8 cellular contexts compared by ENCODE assay signal in the genomic region with DNA sequence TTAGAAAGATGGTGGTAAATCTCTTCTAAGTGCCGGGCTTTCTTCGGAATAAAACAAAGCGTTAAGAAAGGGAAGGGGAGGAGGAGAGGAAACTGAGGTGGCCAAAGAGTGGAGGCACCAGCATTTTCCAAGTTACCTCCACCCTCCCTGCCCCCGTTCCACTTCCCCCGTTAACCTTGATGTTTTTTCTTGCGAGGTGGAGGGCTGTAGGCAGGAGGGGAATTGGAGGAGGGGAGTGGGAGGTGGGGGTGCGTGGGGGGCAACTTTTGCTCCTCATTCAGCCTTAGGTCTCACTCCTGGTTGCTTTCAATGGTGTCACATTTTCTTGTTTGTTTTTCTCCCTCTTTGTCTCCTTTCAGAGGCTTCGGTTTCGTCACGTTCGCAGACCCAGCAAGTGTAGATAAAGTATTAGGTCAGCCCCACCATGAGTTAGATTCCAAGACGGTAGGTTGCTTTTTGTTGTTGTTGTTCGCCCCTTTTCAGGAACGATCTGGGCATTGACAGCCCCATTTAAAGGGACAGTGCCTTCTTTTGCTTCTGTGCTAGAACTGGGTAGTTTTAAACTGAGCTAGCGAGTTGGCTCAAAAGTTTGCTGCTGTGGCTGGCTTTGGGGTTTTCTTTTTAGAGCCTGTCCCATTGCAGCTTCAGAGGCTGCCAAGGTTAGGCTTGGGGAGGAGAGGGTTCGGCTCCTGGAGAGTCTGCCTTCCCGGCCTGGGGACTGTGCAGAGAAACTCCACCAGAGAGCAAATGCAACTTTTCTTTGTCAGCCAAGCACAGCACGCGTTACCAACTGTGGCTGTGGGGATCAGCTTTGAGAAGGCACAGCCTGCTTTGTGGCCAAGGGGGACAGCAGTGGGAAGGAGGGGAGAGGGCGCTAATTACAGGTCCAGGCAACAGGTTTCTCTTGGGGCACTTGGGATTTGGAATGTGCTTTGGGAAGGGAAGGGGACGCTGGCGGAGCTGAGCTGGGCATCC. TPM values are rescaled to one million over a fixed set of nuclear protein-coding genes. Genes with fewer than 3 reads are reported as not detected.
DNase-seq lines count a peak whose midpoint lies in the region.

No MANE protein-coding gene starts in this region.

- peak overlapping the region; percentile 78 to 86 (median 83) for H3K9ac ChIP-seq in BLaER1 treated with 17β-estradiol and CSF1 and Interleukin-3, amounts not matched to agents 10 nM and 100 nM

- H3K36me3 ChIP-seq in BLaER1 treated with 17β-estradiol and CSF1 and Interleukin-3, amounts not matched to agents 10 nM and 100 nM, result peaks cover under 1 to 44% (median 21%) of the 10 kb centered on the region in 11 experiments; a peak in 19 of 22 replicates

- peak overlapping the region; percentile 91 to 100 (median 97) for H3K4me2 ChIP-seq in BLaER1 treated with 17β-estradiol and CSF1 and Interleukin-3, amounts not matched to agents 10 nM and 100 nM

- H3K9me3 ChIP-seq in BLaER1 treated with 17β-estradiol and CSF1 and Interleukin-3, amounts not matched to agents 10 nM and 100 nM (replicated peaks in 1 of 11), result no peaks in the 10 kb centered on the region

- peak overlapping the region in 10 of 11 experiments; percentile 31 to 86 (median 76); a peak in 19 of 22 replicates for H3K27ac ChIP-seq in BLaER1 treated with 17β-estradiol and CSF1 and Interleukin-3, amounts not matched to agents 10 nM and 100 nM
- H3K27ac ChIP-seq in temporal lobe (ENCODE audit: low read depth, low read length), result peak overlapping the region; percentile 71

- no peaks in the 10 kb centered on the region for H3K27me3 ChIP-seq in BLaER1 treated with 17β-estradiol and CSF1 and Interleukin-3, amounts not matched to agents 10 nM and 100 nM

- H3K4me1 ChIP-seq in BLaER1 treated with 17β-estradiol and CSF1 and Interleukin-3, amounts not matched to agents 10 nM and 100 nM, result peaks cover 32 to 68% (median 54%) of the 10 kb centered on the region in 10 experiments

- peaks cover 0 to 41% (median 10%) of the 10 kb centered on the region in 11 experiments; a peak in 7 of 22 replicates for H4K20me1 ChIP-seq in BLaER1 treated with 17β-estradiol and CSF1 and Interleukin-3, amounts not matched to agents 10 nM and 100 nM

- H3K4me3 ChIP-seq in BLaER1 treated with 17β-estradiol and CSF1 and Interleukin-3, amounts not matched to agents 10 nM and 100 nM, result peak overlapping the region; percentile 65 to 81 (median 76)

- peak; percentile 7 for DNase-seq in HT-29 (ENCODE audit: low spot score)
- DNase-seq in amniotic epithelial cell (ENCODE audit: low read depth), result peak; percentile 49
- peak; percentile 8 for DNase-seq in kidney tubule cell (ENCODE audit: low spot score)
- no peak for DNase-seq in COR-L47 (lab: John Stamatoyannopoulos, UW)
- no peak for DNase-seq in foreskin melanocyte
- no peak for DNase-seq in GDM1 (lab: John Stamatoyannopoulos, UW)

RNA-seq across cellular contexts. Expression of gene MSI2, which starts 1.9 kb away (rescaled TPM):
- 55.8 and 61.2 TPM in 2 replicates for total RNA-seq in HT-29 (2014; rRNA removed; shearing (Covaris generic))
- total RNA-seq in temporal lobe, result 28.3 TPM

Comparison
In these comparisons a context has a peak if more than half of its experiments do, and no peak if none do; other contexts are left out.
1. DNase-seq: peak in HT-29 (single experiment), amniotic epithelial cell (single experiment) and kidney tubule cell (single experiment); none in COR-L47 (single experiment), foreskin melanocyte (single experiment) and GDM1 (single experiment).